Comparison of ENCODE assay signal across 8 cellular contexts in the genomic region with DNA sequence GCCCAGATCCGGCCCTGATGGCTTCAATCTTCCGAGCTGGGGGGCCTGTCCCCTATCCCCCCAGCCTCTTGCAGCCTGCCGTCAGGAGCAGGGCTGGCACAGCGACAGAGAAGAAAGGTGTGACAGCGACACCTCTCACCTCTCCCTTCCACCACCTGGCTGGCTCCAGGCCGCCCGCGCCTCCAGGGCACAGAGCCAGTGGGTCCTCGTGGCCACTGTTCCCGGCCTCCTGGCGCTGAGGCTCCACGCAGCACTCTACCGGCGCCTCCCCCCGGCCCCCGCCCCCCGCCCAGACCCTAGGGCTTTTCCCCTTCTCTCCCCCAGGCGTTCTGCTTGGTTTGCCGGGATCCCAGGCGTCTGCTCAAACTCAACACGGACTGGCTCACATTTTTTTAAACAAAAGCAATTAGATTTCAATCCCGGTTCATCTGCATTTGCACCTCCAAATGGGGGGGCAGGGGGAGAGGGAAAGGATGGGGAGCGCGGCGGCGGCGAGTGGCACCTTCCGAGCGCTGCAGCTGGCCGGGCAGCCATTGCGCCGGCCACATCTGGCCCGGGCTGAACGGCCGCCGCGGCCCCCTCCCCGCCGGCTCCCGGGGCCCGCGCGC. TPM values are rescaled to one million over a fixed set of nuclear protein-coding genes. Genes with fewer than 3 reads are reported as not detected.
A peak's percentile ranks its signal among the peaks of the same experiment; 100 is the strongest.
DNase-seq lines count a peak whose midpoint lies in the region; ATAC-seq, FAIRE-seq and TF ChIP-seq lines count a peak whose summit lies in the region.

No MANE protein-coding gene starts in this region.

- no peaks in the 10 kb centered on the region for H3K9me3 ChIP-seq in colonic mucosa
- no peaks in the 10 kb centered on the region for H3K9me3 ChIP-seq in psoas muscle

- ATAC-seq in psoas muscle (no peak), HG03439 (IDR thresholded peaks at IDR 0.05; ENCODE audit: unreplicated experiment) (no peak)
- no peak for ATAC-seq in activated CD8-positive, alpha-beta memory T cell treated with anti-CD3 and anti-CD28 coated beads, Interleukin-2, amount 10 ng/mL, durations not matched to agents 7 days and 5 days

- DNase-seq in NCI-H510A treated with DMSO at 0.1 percent for 48 hours (lab: John Stamatoyannopoulos, UW) (peak; percentile 53), NCI-H510A (lab: John Stamatoyannopoulos, UW) (no peak), NCI-H1105 (lab: John Stamatoyannopoulos, UW) (peak; percentile 70), colonic mucosa (peak; percentile 72), psoas muscle (no peak), RCC 7860 (ENCODE audit: low spot score) (no peak)
- no peak for DNase-seq in activated CD8-positive, alpha-beta memory T cell treated with anti-CD3 and anti-CD28 coated beads, Interleukin-2, amount 10 ng/mL, durations not matched to agents 7 days and 5 days

- peaks cover 75% of the 10 kb centered on the region for H3K27me3 Mint-ChIP-seq in activated CD8-positive, alpha-beta memory T cell treated with anti-CD3 and anti-CD28 coated beads, Interleukin-2, amount 10 ng/mL, durations not matched to agents 7 days and 5 days

- H3K4me3 ChIP-seq in colonic mucosa (no peak overlapping the region), psoas muscle (peak overlapping the region; percentile 15)

- no peaks in the 10 kb centered on the region for H3K9me3 Mint-ChIP-seq in activated CD8-positive, alpha-beta memory T cell treated with anti-CD3 and anti-CD28 coated beads, Interleukin-2, amount 10 ng/mL, durations not matched to agents 7 days and 5 days (ENCODE audit: low read depth)

- no peak overlapping the region for H3K27ac Mint-ChIP-seq in activated CD8-positive, alpha-beta memory T cell treated with anti-CD3 and anti-CD28 coated beads, Interleukin-2, amount 10 ng/mL, durations not matched to agents 7 days and 5 days

- H3K4me1 ChIP-seq in colonic mucosa (peaks cover 26% of the 10 kb centered on the region), psoas muscle (peaks cover 17% of the 10 kb centered on the region)

- no peak overlapping the region for H3K9ac ChIP-seq in colonic mucosa (ENCODE audit: low read depth in 2 of 2, low read length in 2 of 2)

- CTCF ChIA-PET in activated CD8-positive, alpha-beta memory T cell treated with anti-CD3 and anti-CD28 coated beads, Interleukin-2, amount 10 ng/mL, durations not matched to agents 7 days and 5 days (lab: Charles Lee): interaction anchor here (0.8 to 7.0 kb wide), 7 partner anchors 13 to 184 kb away, joined by 3 to 38 read pairs (median 6); a partner anchor contains a TSS

- no peaks in the 10 kb centered on the region for H3K36me3 Mint-ChIP-seq in activated CD8-positive, alpha-beta memory T cell treated with anti-CD3 and anti-CD28 coated beads, Interleukin-2, amount 10 ng/mL, durations not matched to agents 7 days and 5 days

- H3K36me3 ChIP-seq in colonic mucosa (no peaks in the 10 kb centered on the region), psoas muscle (ENCODE audit: insufficient read depth in 1 of 2, low read depth in 1 of 2) (no peaks in the 10 kb centered on the region)

- intact Hi-C loops in colonic mucosa (cut with DNase I): loop anchor here (5.0 kb wide), 1 partner anchor 33 kb away; no protein-coding TSS in a partner anchor
- intact Hi-C loops in psoas muscle (cut with DNase I): loop anchor here in 1 of 2 donors (5.0 kb wide), 1 partner anchor 183 kb away; no protein-coding TSS in a partner anchor

- H3K27me3 ChIP-seq in colonic mucosa (peaks cover 78% of the 10 kb centered on the region), psoas muscle (ENCODE audit: insufficient read depth in 3 of 3, low read length in 2 of 3) (peaks cover 0 to 89% (median 67%) of the 10 kb centered on the region in 3 donors)

- H3K27ac ChIP-seq in colonic mucosa: no peak overlapping the region
- H3K27ac ChIP-seq in psoas muscle: no peak overlapping the region

- WGBS in psoas muscle, 3 donors: 2 to 5% (median 4%) methylated on average over 29 to 43 of the region's 43 CpGs

- no peak overlapping the region for H3K4me3 Mint-ChIP-seq in activated CD8-positive, alpha-beta memory T cell treated with anti-CD3 and anti-CD28 coated beads, Interleukin-2, amount 10 ng/mL, durations not matched to agents 7 days and 5 days

- FAIRE-seq in RCC 7860 (lab: Jason Lieb, UNC): no peak

- H3K4me1 Mint-ChIP-seq in activated CD8-positive, alpha-beta memory T cell treated with anti-CD3 and anti-CD28 coated beads, Interleukin-2, amount 10 ng/mL, durations not matched to agents 7 days and 5 days: peaks cover 37% of the 10 kb centered on the region

- TF ChIP-seq CTCF in colonic mucosa (IDR thresholded peaks at IDR 0.05) (no peak), psoas muscle (IDR thresholded peaks at IDR 0.05) (no peak)

RNA-seq across cellular contexts. Expression of a gene that starts 12.8 kb away (rescaled TPM):
- total RNA-seq in colonic mucosa: 1 to 10 TPM; 5.0 to 8.1 TPM
- 1 to 10 TPM in 3 of 4 donors, under 1 TPM in 1; 0.40 to 3.3 (median 1.2) TPM for total RNA-seq in psoas muscle
- polyA plus RNA-seq in psoas muscle: 1 to 10 TPM; 1.3 to 3.5 (median 1.3) TPM
- 1 to 10 TPM; 6.8 to 8.6 TPM for total RNA-seq in activated CD8-positive, alpha-beta memory T cell treated with anti-CD3 and anti-CD28 coated beads, Interleukin-2, amount 10 ng/mL, durations not matched to agents 7 days and 5 days

RNA-seq across cellular contexts. Expression of a gene that starts 29.6 kb away (rescaled TPM):
- total RNA-seq in colonic mucosa (10 to 100 TPM; 10.6 to 18.1 TPM), psoas muscle (1 to 10 TPM; 2.5 to 7.8 (median 4.6) TPM)
- polyA plus RNA-seq in psoas muscle: 1 to 10 TPM; 1.9 to 3.6 (median 2.4) TPM
- total RNA-seq in activated CD8-positive, alpha-beta memory T cell treated with anti-CD3 and anti-CD28 coated beads, Interleukin-2, amount 10 ng/mL, durations not matched to agents 7 days and 5 days: 10 to 100 TPM; 28.3 to 36.7 TPM

RNA-seq across cellular contexts. Expression of a gene that starts 31.7 kb away (rescaled TPM):
- total RNA-seq in colonic mucosa (1 to 10 TPM; 2.1 to 4.0 TPM), psoas muscle (1 to 10 TPM in 2 of 4 donors, under 1 TPM in 2; 0.40 to 2.3 (median 0.79) TPM)
- 1 to 10 TPM in 1 of 3 donors, under 1 TPM in 2; 0.44 to 1.0 (median 0.51) TPM for polyA plus RNA-seq in psoas muscle
- 1 to 10 TPM; 5.3 to 6.8 TPM for total RNA-seq in activated CD8-positive, alpha-beta memory T cell treated with anti-CD3 and anti-CD28 coated beads, Interleukin-2, amount 10 ng/mL, durations not matched to agents 7 days and 5 days

Comparison
In these comparisons a context has a peak if more than half of its experiments do, and no peak if none do; other contexts are left out.
1. DNase-seq: peak in NCI-H510A treated with DMSO at 0.1 percent for 48 hours (single experiment), NCI-H1105 (single experiment) and colonic mucosa (single experiment); none in NCI-H510A (single experiment), psoas muscle (0 of 2), RCC 7860 (single experiment) and activated CD8-positive, alpha-beta memory T cell treated with anti-CD3 and anti-CD28 coated beads, Interleukin-2, amount 10 ng/mL, durations not matched to agents 7 days and 5 days (single experiment).